Comparison of ENCODE assay signal across 11 cellular contexts in genomic region chr1:211536606-211537005, GRCh38. TPM values are rescaled to one million over a fixed set of nuclear protein-coding genes. Genes with fewer than 3 reads are reported as not detected.
"Had no signal": no experiment of that assay in that cellular context is flagged by ENCODE, and none has a peak within 500 bp of the region (broad histone marks: within the 10 kb centered on the region; RNA-seq: fewer than 3 reads in every experiment).

No MANE protein-coding gene starts in this region.

- FAIRE-seq: H1, H54, HepG2 had no signal

- H3K27ac ChIP-seq: HL-60 had no signal

- H3K4me1 ChIP-seq: HAP-1 had no signal

- DNase-seq: HFFc6, KBM-7 had no signal

- H3K4me1 Mint-ChIP-seq: IgD-negative memory B cell had no signal

- H3K36me3 ChIP-seq: HAP-1 had no signal

- H3K4me3 ChIP-seq: GM23338, HAP-1 had no signal

- H3K9me3 ChIP-seq: HAP-1 had no signal

- H3K9me3 Mint-ChIP-seq: HFFc6 had no signal

- H3K4me3 Mint-ChIP-seq: GM23338, HFFc6, IgD-negative memory B cell had no signal

- ATAC-seq: GM23338, HCT116, HepG2 had no signal

- H2AFZ ChIP-seq: GM23338 had no signal

- H3K27ac Mint-ChIP-seq: GM23338, HFFc6 had no signal

- H3K4me2 ChIP-seq: GM23338 had no signal

RNA-seq across cellular contexts. Expression of gene RD3, which starts 44.6 kb away (rescaled TPM):
- total RNA-seq: HepG2, HFFc6, HT1080 had no signal
- polyA plus RNA-seq: GM23338, HepG2, IgD-negative memory B cell had no signal
